In genomic region chr9:109652112-109652511, GRCh38 we compare ENCODE assay signal across 26 cellular contexts.
DNase-seq lines count a peak whose midpoint lies in the region; ATAC-seq, FAIRE-seq and TF ChIP-seq lines count a peak whose summit lies in the region.
"Had no signal": no experiment of that assay in that cellular context is flagged by ENCODE, and none has a peak within 500 bp of the region (broad histone marks: within the 10 kb centered on the region; RNA-seq: fewer than 3 reads in every experiment).

No MANE protein-coding gene starts in this region.

- ATAC-seq in GM18505 (IDR thresholded peaks at IDR 0.05; ENCODE audit: unreplicated experiment): no peak
- ATAC-seq: activated CD8-positive, alpha-beta memory T cell treated with anti-CD3 and anti-CD28 coated beads, Interleukin-2, amount 10 ng/mL, durations not matched to agents 7 days and 5 days; activated T-helper 17 cell treated with anti-CD3 and anti-CD28 coated beads, Interleukin-2, amount 50 U/mL, for 72 hours; GM23338; lower lobe of right lung; naive thymus-derived CD4-positive, alpha-beta T cell; sciatic nerve had no signal

- DNase-seq in H54 (ENCODE audit: insufficient read length, low spot score) (no peak), NCI-H69 (lab: John Stamatoyannopoulos, UW) (peak; percentile 28), epithelial cell of esophagus (ENCODE audit: low read depth) (peak; percentile 84), myocyte (ENCODE audit: low read depth) (peak; percentile 5), MV-4-11 (lab: John Stamatoyannopoulos, UW) (no peak), NOMO-1 treated with DMSO at 0.1 percent for 48 hours (lab: John Stamatoyannopoulos, UW; ENCODE audit: unreplicated experiment) (no peak), HT-29 (ENCODE audit: low spot score) (no peak)
- DNase-seq: activated CD4-positive, alpha-beta T cell treated with anti-CD3 and anti-CD28 coated beads for 4 hours; activated CD8-positive, alpha-beta memory T cell treated with anti-CD3 and anti-CD28 coated beads, Interleukin-2, amount 10 ng/mL, durations not matched to agents 7 days and 5 days; CD8-positive, alpha-beta memory T cell; dermis blood vessel endothelial cell; Karpas-422; lower lobe of right lung; naive thymus-derived CD4-positive, alpha-beta T cell; NCI-H1417; Peyer's patch; stimulated activated CD4-positive, alpha-beta T cell treated with anti-CD3 and anti-CD28 coated beads, Interleukin-1b, Interleukin-23, amount 100 ng/mL, for 48 hours; stimulated activated naive CD4-positive, alpha-beta T cell treated with Interleukin-2 at 50 U/mL for 16 hours had no signal

- FAIRE-seq in H54 (lab: Jason Lieb, UNC): peak; percentile 89
- FAIRE-seq: HTR-8/SVneo, TTC549 had no signal

- H3K4me3 ChIP-seq in epithelial cell of esophagus (ENCODE audit: low read length): no peak overlapping the region
- H3K4me3 ChIP-seq: cardiac muscle cell, GM23338, lower lobe of right lung, Peyer's patch, tibial nerve had no signal

- no peak for TF ChIP-seq CTCF in epithelial cell of esophagus (IDR thresholded peaks at IDR 0.05; ENCODE audit: insufficient read depth, low read depth, low read length, missing control alignments)

- TF ChIP-seq POLR2A in H54 (IDR thresholded peaks at IDR 0.05; ENCODE audit: low read depth, low read length) (no peak), GM18505 (IDR thresholded peaks at IDR 0.05; ENCODE audit: borderline replicate concordance, extremely low read depth, insufficient read depth, insufficient read length) (no peak)

Comparison
In these comparisons a context has a peak if more than half of its experiments do, and no peak if none do; other contexts are left out.
1. DNase-seq: peak in NCI-H69 (single experiment), epithelial cell of esophagus (single experiment) and myocyte (single experiment); none in H54 (single experiment), MV-4-11 (single experiment), NOMO-1 treated with DMSO at 0.1 percent for 48 hours (single experiment) and HT-29 (single experiment).